In the genomic region with DNA sequence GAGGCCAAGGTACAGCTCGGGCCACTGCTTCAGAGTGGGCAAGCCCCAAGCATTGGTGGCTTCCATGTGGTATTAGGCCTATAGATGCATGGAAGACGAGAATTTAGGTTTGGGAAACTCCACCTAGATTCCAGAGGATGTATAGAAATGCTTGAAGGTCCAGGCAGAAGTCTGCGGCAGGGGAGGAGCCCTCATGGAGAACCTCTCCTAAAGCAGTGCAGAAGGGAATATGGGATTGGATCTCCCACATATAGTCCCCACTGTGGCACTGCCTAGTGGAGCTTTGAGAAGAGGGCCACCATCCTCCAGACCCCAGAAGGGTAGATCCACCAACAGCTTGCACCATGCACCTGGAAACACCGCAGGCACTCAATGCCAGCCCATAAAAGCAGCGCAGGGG, we compare ENCODE assay signal across 1 cellular context.
TF ChIP-seq lines count a peak whose summit lies in the region.

No MANE protein-coding gene starts in this region.

TF ChIP-seq in K562, 482 proteins besides CTCF, POLR2A, EP300 and RAD21 (continued from another document):
- TF ChIP-seq CEBPG (CRISPR knock-in tag; IDR thresholded peaks at IDR 0.05) (no peak), CEBPG (tag; conservative IDR thresholded peaks at IDR 0.05 in 1 of 2, IDR thresholded peaks at IDR 0.05 in 1 of 2) (no peak), CHCHD3 (CRISPR knock-in tag; IDR thresholded peaks at IDR 0.05) (no peak), CBX5 (IDR thresholded peaks at IDR 0.05; ENCODE audit: borderline replicate concordance, low read depth) (peak; percentile 84), TCF7L2 (IDR thresholded peaks at IDR 0.05; ENCODE audit: low read depth, low read length) (no peak), NR2F6 (CRISPR knock-in tag; IDR thresholded peaks at IDR 0.05) (no peak)
- TF ChIP-seq, protein P1, sequence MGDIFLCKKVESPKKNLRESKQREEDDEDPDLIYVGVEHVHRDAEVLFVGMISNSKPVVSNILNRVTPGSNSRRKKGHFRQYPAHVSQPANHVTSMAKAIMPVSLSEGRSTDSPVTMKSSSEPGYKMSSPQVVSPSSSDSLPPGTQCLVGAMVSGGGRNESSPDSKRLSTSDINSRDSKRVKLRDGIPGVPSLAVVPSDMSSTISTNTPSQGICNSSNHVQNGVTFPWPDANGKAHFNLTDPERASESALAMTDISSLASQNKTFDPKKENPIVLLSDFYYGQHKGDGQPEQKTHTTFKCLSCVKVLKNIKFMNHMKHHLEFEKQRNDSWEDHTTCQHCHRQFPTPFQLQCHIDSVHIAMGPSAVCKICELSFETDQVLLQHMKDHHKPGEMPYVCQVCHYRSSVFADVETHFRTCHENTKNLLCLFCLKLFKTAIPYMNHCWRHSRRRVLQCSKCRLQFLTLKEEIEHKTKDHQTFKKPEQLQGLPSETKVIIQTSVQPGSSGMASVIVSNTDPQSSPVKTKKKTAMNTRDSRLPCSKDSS (IDR thresholded peaks at IDR 0.05; ENCODE audit: low read depth, partially characterized antibody) = peak; percentile 67
- TF ChIP-seq, protein P2, sequence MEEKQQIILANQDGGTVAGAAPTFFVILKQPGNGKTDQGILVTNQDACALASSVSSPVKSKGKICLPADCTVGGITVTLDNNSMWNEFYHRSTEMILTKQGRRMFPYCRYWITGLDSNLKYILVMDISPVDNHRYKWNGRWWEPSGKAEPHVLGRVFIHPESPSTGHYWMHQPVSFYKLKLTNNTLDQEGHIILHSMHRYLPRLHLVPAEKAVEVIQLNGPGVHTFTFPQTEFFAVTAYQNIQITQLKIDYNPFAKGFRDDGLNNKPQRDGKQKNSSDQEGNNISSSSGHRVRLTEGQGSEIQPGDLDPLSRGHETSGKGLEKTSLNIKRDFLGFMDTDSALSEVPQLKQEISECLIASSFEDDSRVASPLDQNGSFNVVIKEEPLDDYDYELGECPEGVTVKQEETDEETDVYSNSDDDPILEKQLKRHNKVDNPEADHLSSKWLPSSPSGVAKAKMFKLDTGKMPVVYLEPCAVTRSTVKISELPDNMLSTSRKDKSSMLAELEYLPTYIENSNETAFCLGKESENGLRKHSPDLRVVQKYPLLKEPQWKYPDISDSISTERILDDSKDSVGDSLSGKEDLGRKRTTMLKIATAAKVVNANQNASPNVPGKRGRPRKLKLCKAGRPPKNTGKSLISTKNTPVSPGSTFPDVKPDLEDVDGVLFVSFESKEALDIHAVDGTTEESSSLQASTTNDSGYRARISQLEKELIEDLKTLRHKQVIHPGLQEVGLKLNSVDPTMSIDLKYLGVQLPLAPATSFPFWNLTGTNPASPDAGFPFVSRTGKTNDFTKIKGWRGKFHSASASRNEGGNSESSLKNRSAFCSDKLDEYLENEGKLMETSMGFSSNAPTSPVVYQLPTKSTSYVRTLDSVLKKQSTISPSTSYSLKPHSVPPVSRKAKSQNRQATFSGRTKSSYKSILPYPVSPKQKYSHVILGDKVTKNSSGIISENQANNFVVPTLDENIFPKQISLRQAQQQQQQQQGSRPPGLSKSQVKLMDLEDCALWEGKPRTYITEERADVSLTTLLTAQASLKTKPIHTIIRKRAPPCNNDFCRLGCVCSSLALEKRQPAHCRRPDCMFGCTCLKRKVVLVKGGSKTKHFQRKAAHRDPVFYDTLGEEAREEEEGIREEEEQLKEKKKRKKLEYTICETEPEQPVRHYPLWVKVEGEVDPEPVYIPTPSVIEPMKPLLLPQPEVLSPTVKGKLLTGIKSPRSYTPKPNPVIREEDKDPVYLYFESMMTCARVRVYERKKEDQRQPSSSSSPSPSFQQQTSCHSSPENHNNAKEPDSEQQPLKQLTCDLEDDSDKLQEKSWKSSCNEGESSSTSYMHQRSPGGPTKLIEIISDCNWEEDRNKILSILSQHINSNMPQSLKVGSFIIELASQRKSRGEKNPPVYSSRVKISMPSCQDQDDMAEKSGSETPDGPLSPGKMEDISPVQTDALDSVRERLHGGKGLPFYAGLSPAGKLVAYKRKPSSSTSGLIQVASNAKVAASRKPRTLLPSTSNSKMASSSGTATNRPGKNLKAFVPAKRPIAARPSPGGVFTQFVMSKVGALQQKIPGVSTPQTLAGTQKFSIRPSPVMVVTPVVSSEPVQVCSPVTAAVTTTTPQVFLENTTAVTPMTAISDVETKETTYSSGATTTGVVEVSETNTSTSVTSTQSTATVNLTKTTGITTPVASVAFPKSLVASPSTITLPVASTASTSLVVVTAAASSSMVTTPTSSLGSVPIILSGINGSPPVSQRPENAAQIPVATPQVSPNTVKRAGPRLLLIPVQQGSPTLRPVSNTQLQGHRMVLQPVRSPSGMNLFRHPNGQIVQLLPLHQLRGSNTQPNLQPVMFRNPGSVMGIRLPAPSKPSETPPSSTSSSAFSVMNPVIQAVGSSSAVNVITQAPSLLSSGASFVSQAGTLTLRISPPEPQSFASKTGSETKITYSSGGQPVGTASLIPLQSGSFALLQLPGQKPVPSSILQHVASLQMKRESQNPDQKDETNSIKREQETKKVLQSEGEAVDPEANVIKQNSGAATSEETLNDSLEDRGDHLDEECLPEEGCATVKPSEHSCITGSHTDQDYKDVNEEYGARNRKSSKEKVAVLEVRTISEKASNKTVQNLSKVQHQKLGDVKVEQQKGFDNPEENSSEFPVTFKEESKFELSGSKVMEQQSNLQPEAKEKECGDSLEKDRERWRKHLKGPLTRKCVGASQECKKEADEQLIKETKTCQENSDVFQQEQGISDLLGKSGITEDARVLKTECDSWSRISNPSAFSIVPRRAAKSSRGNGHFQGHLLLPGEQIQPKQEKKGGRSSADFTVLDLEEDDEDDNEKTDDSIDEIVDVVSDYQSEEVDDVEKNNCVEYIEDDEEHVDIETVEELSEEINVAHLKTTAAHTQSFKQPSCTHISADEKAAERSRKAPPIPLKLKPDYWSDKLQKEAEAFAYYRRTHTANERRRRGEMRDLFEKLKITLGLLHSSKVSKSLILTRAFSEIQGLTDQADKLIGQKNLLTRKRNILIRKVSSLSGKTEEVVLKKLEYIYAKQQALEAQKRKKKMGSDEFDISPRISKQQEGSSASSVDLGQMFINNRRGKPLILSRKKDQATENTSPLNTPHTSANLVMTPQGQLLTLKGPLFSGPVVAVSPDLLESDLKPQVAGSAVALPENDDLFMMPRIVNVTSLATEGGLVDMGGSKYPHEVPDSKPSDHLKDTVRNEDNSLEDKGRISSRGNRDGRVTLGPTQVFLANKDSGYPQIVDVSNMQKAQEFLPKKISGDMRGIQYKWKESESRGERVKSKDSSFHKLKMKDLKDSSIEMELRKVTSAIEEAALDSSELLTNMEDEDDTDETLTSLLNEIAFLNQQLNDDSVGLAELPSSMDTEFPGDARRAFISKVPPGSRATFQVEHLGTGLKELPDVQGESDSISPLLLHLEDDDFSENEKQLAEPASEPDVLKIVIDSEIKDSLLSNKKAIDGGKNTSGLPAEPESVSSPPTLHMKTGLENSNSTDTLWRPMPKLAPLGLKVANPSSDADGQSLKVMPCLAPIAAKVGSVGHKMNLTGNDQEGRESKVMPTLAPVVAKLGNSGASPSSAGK (IDR thresholded peaks at IDR 0.05) = no peak
